Comparison of ENCODE assay signal across 1 cellular context in genomic region chr1:63522891-63523728, GRCh38.
TF ChIP-seq lines count a peak whose summit lies in the region.

Gene EFCAB7, plus strand, starts transcription at chr1:63523525. Its CDS starts 2,048 bp downstream, at chr1:63525573.
Gene ITGB3BP, minus strand, starts transcription at chr1:63523225. Its CDS starts 92 bp downstream, at chr1:63523133.

TF ChIP-seq in HEK293, 187 proteins besides CTCF, POLR2A, EP300 and RAD21 (continued from another document and continues in another):
- TF ChIP-seq PRDM4 (tag by site-specific recombination; IDR thresholded peaks at IDR 0.05) = peak; percentile 84
- 0 out of 2 replicates have a peak, but pooled peaks have one; percentile 51 for TF ChIP-seq ZFP3 (tag by site-specific recombination; IDR thresholded peaks at IDR 0.05; ENCODE audit: low read depth)
- TF ChIP-seq ZNF214 (tag by site-specific recombination; IDR thresholded peaks at IDR 0.05; ENCODE audit: borderline replicate concordance) = no peak
- no peak for TF ChIP-seq ZNF223 (tag by site-specific recombination; IDR thresholded peaks at IDR 0.05)
- TF ChIP-seq ZNF600 (tag by site-specific recombination; IDR thresholded peaks at IDR 0.05) = peak; percentile 100
- no peak; the same call in 1 of the 2 replicates for TF ChIP-seq ZNF157 (tag by site-specific recombination; IDR thresholded peaks at IDR 0.05)
- TF ChIP-seq ZNF561 (tag by site-specific recombination; IDR thresholded peaks at IDR 0.05; ENCODE audit: borderline replicate concordance) = peak; percentile 99
- TF ChIP-seq ZNF184 (tag by site-specific recombination; IDR thresholded peaks at IDR 0.05) = peak; percentile 94
- peak; percentile 100 for TF ChIP-seq REPIN1 (tag by site-specific recombination; IDR thresholded peaks at IDR 0.05; ENCODE audit: low read depth)
- 0 out of 2 replicates have a peak, but pooled peaks have one; percentile 38 for TF ChIP-seq ZFP41 (tag by site-specific recombination; IDR thresholded peaks at IDR 0.05; ENCODE audit: borderline replicate concordance)
- TF ChIP-seq ZNF530 (tag by site-specific recombination; IDR thresholded peaks at IDR 0.05; ENCODE audit: low read depth) = no peak
- TF ChIP-seq ZNF112 (tag by site-specific recombination; IDR thresholded peaks at IDR 0.05) = no peak
- TF ChIP-seq ZNF394 (tag by site-specific recombination; IDR thresholded peaks at IDR 0.05; ENCODE audit: borderline replicate concordance) = peak; percentile 99
- TF ChIP-seq ZFHX2 (tag by site-specific recombination; conservative IDR thresholded peaks at IDR 0.05) = peak; percentile 91
- peak; percentile 80 for TF ChIP-seq SP3 (tag by site-specific recombination; IDR thresholded peaks at IDR 0.05)
- peak; percentile 59; the same call in 1 of the 2 replicates for TF ChIP-seq ZNF548 (tag by site-specific recombination; IDR thresholded peaks at IDR 0.05)
- peak; percentile 48; the same call in 1 of the 2 replicates for TF ChIP-seq GLI2 (tag by site-specific recombination; IDR thresholded peaks at IDR 0.05; ENCODE audit: borderline replicate concordance, low read depth)
- peak; percentile 88; the same call in 1 of the 2 replicates for TF ChIP-seq ZNF10 (tag by site-specific recombination; IDR thresholded peaks at IDR 0.05)
- TF ChIP-seq YY2 (tag by site-specific recombination; IDR thresholded peaks at IDR 0.05) = peak; percentile 90
- TF ChIP-seq ZNF621 (tag by site-specific recombination; IDR thresholded peaks at IDR 0.05) = no peak
- TF ChIP-seq ZNF274 (IDR thresholded peaks at IDR 0.05; ENCODE audit: low read length) = no peak
- no peak for TF ChIP-seq ZNF274 (tag by site-specific recombination; IDR thresholded peaks at IDR 0.05; ENCODE audit: borderline replicate concordance)
- TF ChIP-seq ZNF518A (tag by site-specific recombination; conservative IDR thresholded peaks at IDR 0.05; ENCODE audit: low read depth) = peak; percentile 90
- TF ChIP-seq ZNF404 (tag by site-specific recombination; IDR thresholded peaks at IDR 0.05) = peak; percentile 59; the same call in 1 of the 2 replicates
- TF ChIP-seq MEIS1 (CRISPR knock-in tag; IDR thresholded peaks at IDR 0.05; ENCODE audit: borderline replicate concordance) = no peak
- peak; percentile 67; the same call in 1 of the 2 replicates for TF ChIP-seq KLF10 (tag by site-specific recombination; IDR thresholded peaks at IDR 0.05)
- peak; percentile 98 for TF ChIP-seq PATZ1 (tag by site-specific recombination; IDR thresholded peaks at IDR 0.05)
- TF ChIP-seq ZNF585B (tag by site-specific recombination; IDR thresholded peaks at IDR 0.05) = no peak
- peak; percentile 95 for TF ChIP-seq ZNF169 (tag by site-specific recombination; IDR thresholded peaks at IDR 0.05)
- peak; percentile 28; the same call in 1 of the 2 replicates for TF ChIP-seq ZNF398 (tag by site-specific recombination; IDR thresholded peaks at IDR 0.05)
- peak; percentile 65 for TF ChIP-seq ZNF335 (tag by site-specific recombination; conservative IDR thresholded peaks at IDR 0.05)
- TF ChIP-seq RBAK (tag by site-specific recombination; IDR thresholded peaks at IDR 0.05) = peak; percentile 70
- TF ChIP-seq YY1 (tag by site-specific recombination; IDR thresholded peaks at IDR 0.05) = peak; percentile 91
- TF ChIP-seq ZNF362 (tag by site-specific recombination; IDR thresholded peaks at IDR 0.05) = peak; percentile 43; the same call in 1 of the 2 replicates
- no peak for TF ChIP-seq ZNF155 (tag by site-specific recombination; IDR thresholded peaks at IDR 0.05)
- TF ChIP-seq ZNF202 (tag by site-specific recombination; IDR thresholded peaks at IDR 0.05; ENCODE audit: borderline replicate concordance) = no peak
- TF ChIP-seq ZNF629 (tag by site-specific recombination; IDR thresholded peaks at IDR 0.05) = peak; percentile 94
- peak; percentile 99 for TF ChIP-seq KLF17 (tag by site-specific recombination; IDR thresholded peaks at IDR 0.05)
- TF ChIP-seq GLIS1 (tag by site-specific recombination; IDR thresholded peaks at IDR 0.05) = peak; percentile 46; the same call in 1 of the 2 replicates
- TF ChIP-seq ZNF580 (tag by site-specific recombination; IDR thresholded peaks at IDR 0.05) = peak; percentile 100
- TF ChIP-seq ZNF211 (tag by site-specific recombination; IDR thresholded peaks at IDR 0.05; ENCODE audit: low read depth) = peak; percentile 65; the same call in 1 of the 2 replicates
- TF ChIP-seq PRDM10 (tag by site-specific recombination; IDR thresholded peaks at IDR 0.05) = peak; percentile 98
- TF ChIP-seq ZNF174 (tag by site-specific recombination; IDR thresholded peaks at IDR 0.05) = peak; percentile 97
- peak; percentile 6; the same call in 1 of the 2 replicates for TF ChIP-seq ZNF654 (tag by site-specific recombination; IDR thresholded peaks at IDR 0.05; ENCODE audit: low read depth)
